23 cellular contexts compared by ENCODE assay signal in the genomic region with DNA sequence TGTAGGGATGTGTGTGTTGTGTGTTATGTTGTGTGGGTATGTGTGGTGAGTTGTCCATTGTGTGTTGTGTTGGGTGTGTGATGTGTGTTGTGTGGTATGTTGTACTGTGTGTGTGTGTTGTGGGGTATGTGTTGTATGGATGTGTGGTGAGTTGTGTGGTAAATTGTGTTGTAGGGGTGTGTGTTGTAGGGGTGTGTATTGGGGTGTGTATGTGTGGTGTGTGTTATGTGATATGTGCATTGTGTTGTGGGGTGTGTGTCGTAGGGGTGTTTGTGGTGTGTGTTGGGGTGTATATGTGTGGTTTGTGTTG.
A peak's percentile ranks its signal among the peaks of the same experiment; 100 is the strongest.
DNase-seq lines count a peak whose midpoint lies in the region; ATAC-seq, FAIRE-seq and TF ChIP-seq lines count a peak whose summit lies in the region.
"Had no signal": no experiment of that assay in that cellular context is flagged by ENCODE, and none has a peak within 500 bp of the region (broad histone marks: within the 10 kb centered on the region; RNA-seq: fewer than 3 reads in every experiment).

No MANE protein-coding gene starts in this region.

- FAIRE-seq in GM19239 (lab: Jason Lieb, UNC), result no peak
- FAIRE-seq: frontal cortex, RCC 7860 had no signal

- H3K4me3 ChIP-seq in NT2/D1 (ENCODE audit: insufficient read length, low read depth), result peak overlapping the region; percentile 72
- H3K4me3 ChIP-seq: dorsolateral prefrontal cortex, HAP-1, heart right ventricle, mucosa of descending colon, ovary had no signal

- H3K4me1 Mint-ChIP-seq in T-helper 1 cell treated with Interleukin-12 subunit alpha and Interleukin-12 subunit beta and Interleukin-4 antibody, amounts not matched to agents 30 μg/mL and 1 μg/mL, for 36 hours (ENCODE audit: low read depth), result no peaks in the 10 kb centered on the region
- H3K4me1 Mint-ChIP-seq in endothelial cell (ENCODE audit: unreplicated experiment) (peaks cover 22% of the 10 kb centered on the region), progenitor cell of endocrine pancreas (ENCODE audit: low read depth) (no peaks in the 10 kb centered on the region)
- H3K4me1 Mint-ChIP-seq: activated naive CD4-positive, alpha-beta T cell treated with anti-CD3 and anti-CD28 coated beads, Interleukin-2, amount 10 ng/mL, durations not matched to agents 7 days and 5 days; CD14-positive monocyte had no signal

- no peak for TF ChIP-seq CTCF in endothelial cell (IDR thresholded peaks at IDR 0.05; ENCODE audit: unreplicated experiment)
- TF ChIP-seq CTCF in progenitor cell of endocrine pancreas (IDR thresholded peaks at IDR 0.05; ENCODE audit: unreplicated experiment), result no peak

- no peaks in the 10 kb centered on the region for H3K9me3 Mint-ChIP-seq in T-helper 1 cell treated with Interleukin-12 subunit alpha and Interleukin-12 subunit beta and Interleukin-4 antibody, amounts not matched to agents 30 μg/mL and 1 μg/mL, for 36 hours
- H3K9me3 Mint-ChIP-seq in endothelial cell (ENCODE audit: unreplicated experiment) (no peaks in the 10 kb centered on the region), progenitor cell of endocrine pancreas (ENCODE audit: low read depth) (no peaks in the 10 kb centered on the region)
- H3K9me3 Mint-ChIP-seq: activated CD8-positive, alpha-beta T cell treated with anti-CD3 and anti-CD28 coated beads for 36 hours; activated T-helper 17 cell treated with anti-CD3 and anti-CD28 coated beads, Interleukin-2, amount 50 U/mL, for 72 hours; natural killer cell; stimulated activated effector memory CD8-positive, alpha-beta T cell treated with anti-CD3 and anti-CD28 coated beads, Interleukin-12 subunit alpha, Interleukin-12 subunit beta, amount 100 ng/mL, for 72 hours; type B pancreatic cell had no signal

- no peaks in the 10 kb centered on the region for H3K27me3 ChIP-seq in NT2/D1 (ENCODE audit: insufficient read depth, insufficient read length)
- H3K27me3 ChIP-seq: heart right ventricle, ovary had no signal

- H3K9me3 ChIP-seq in NT2/D1 (ENCODE audit: insufficient read depth, low read length), result no peaks in the 10 kb centered on the region
- H3K9me3 ChIP-seq: HAP-1, heart right ventricle, mucosa of descending colon, ovary had no signal

- DNase-seq in T-helper 1 cell (no peak), NT2/D1 (ENCODE audit: low read depth, low spot score) (no peak), endothelial cell (ENCODE audit: low spot score) (no peak), progenitor cell of endocrine pancreas (ENCODE audit: low spot score, unreplicated experiment) (no peak), GM19239 (ENCODE audit: insufficient read length, low spot score) (no peak), NCI-H510A treated with DMSO at 0.1 percent for 48 hours (lab: John Stamatoyannopoulos, UW) (no peak)
- DNase-seq: NCI-H1436 treated with DMSO at 0.1 percent for 48 hours had no signal

- no peak overlapping the region for H3K4me3 Mint-ChIP-seq in T-helper 1 cell treated with Interleukin-12 subunit alpha and Interleukin-12 subunit beta and Interleukin-4 antibody, amounts not matched to agents 30 μg/mL and 1 μg/mL, for 36 hours
- peak overlapping the region; percentile 0 for H3K4me3 Mint-ChIP-seq in endothelial cell (ENCODE audit: unreplicated experiment)
- no peak overlapping the region for H3K4me3 Mint-ChIP-seq in progenitor cell of endocrine pancreas (ENCODE audit: low read depth)
- H3K4me3 Mint-ChIP-seq: activated CD8-positive, alpha-beta T cell treated with anti-CD3 and anti-CD28 coated beads for 36 hours; activated naive CD4-positive, alpha-beta T cell treated with anti-CD3 and anti-CD28 coated beads, Interleukin-2, amount 10 ng/mL, durations not matched to agents 7 days and 5 days; activated T-helper 17 cell treated with anti-CD3 and anti-CD28 coated beads, Interleukin-2, amount 50 U/mL, for 72 hours; natural killer cell; stimulated activated effector memory CD8-positive, alpha-beta T cell treated with anti-CD3 and anti-CD28 coated beads, Interleukin-12 subunit alpha, Interleukin-12 subunit beta, amount 100 ng/mL, for 72 hours; type B pancreatic cell had no signal

- H3K4me1 ChIP-seq in NT2/D1 (ENCODE audit: insufficient read depth, insufficient read length), result peaks cover 10% of the 10 kb centered on the region

- ATAC-seq in GM18505 (IDR thresholded peaks at IDR 0.05; ENCODE audit: unreplicated experiment), result no peak

- H3K27ac Mint-ChIP-seq in T-helper 1 cell treated with Interleukin-12 subunit alpha and Interleukin-12 subunit beta and Interleukin-4 antibody, amounts not matched to agents 30 μg/mL and 1 μg/mL, for 36 hours, result peak overlapping the region; percentile 4
- H3K27ac Mint-ChIP-seq in endothelial cell (ENCODE audit: unreplicated experiment) (no peak overlapping the region), progenitor cell of endocrine pancreas (peak overlapping the region; percentile 37)
- H3K27ac Mint-ChIP-seq: activated CD8-positive, alpha-beta T cell treated with anti-CD3 and anti-CD28 coated beads for 36 hours; activated naive CD4-positive, alpha-beta T cell treated with anti-CD3 and anti-CD28 coated beads, Interleukin-2, amount 10 ng/mL, durations not matched to agents 7 days and 5 days; activated T-helper 17 cell treated with anti-CD3 and anti-CD28 coated beads, Interleukin-2, amount 50 U/mL, for 72 hours; natural killer cell; stimulated activated effector memory CD8-positive, alpha-beta T cell treated with anti-CD3 and anti-CD28 coated beads, Interleukin-12 subunit alpha, Interleukin-12 subunit beta, amount 100 ng/mL, for 72 hours; type B pancreatic cell had no signal

- H3K27me3 Mint-ChIP-seq in T-helper 1 cell treated with Interleukin-12 subunit alpha and Interleukin-12 subunit beta and Interleukin-4 antibody, amounts not matched to agents 30 μg/mL and 1 μg/mL, for 36 hours (ENCODE audit: low read depth), result no peaks in the 10 kb centered on the region
- H3K27me3 Mint-ChIP-seq in endothelial cell (ENCODE audit: unreplicated experiment) (peaks cover 6% of the 10 kb centered on the region), progenitor cell of endocrine pancreas (peaks cover 7% of the 10 kb centered on the region)
- H3K27me3 Mint-ChIP-seq: type B pancreatic cell had no signal

- TF ChIP-seq POLR2A in GM18505 (IDR thresholded peaks at IDR 0.05; ENCODE audit: borderline replicate concordance, extremely low read depth, insufficient read depth, insufficient read length), result no peak

- peaks cover 25% of the 10 kb centered on the region for H3K36me3 ChIP-seq in NT2/D1 (ENCODE audit: insufficient read depth, insufficient read length, low read length)
- H3K36me3 ChIP-seq: HAP-1, heart right ventricle, ovary had no signal

- peak overlapping the region; percentile 89 for H3K9ac ChIP-seq in NT2/D1 (ENCODE audit: insufficient read length, low read depth)

- no peaks in the 10 kb centered on the region for H3K36me3 Mint-ChIP-seq in T-helper 1 cell treated with Interleukin-12 subunit alpha and Interleukin-12 subunit beta and Interleukin-4 antibody, amounts not matched to agents 30 μg/mL and 1 μg/mL, for 36 hours (ENCODE audit: low read depth)
- H3K36me3 Mint-ChIP-seq in endothelial cell (ENCODE audit: low read depth, unreplicated experiment), result no peaks in the 10 kb centered on the region
- no peaks in the 10 kb centered on the region for H3K36me3 Mint-ChIP-seq in progenitor cell of endocrine pancreas (ENCODE audit: insufficient read depth)
- H3K36me3 Mint-ChIP-seq: activated naive CD4-positive, alpha-beta T cell treated with anti-CD3 and anti-CD28 coated beads, Interleukin-2, amount 10 ng/mL, durations not matched to agents 7 days and 5 days; CD14-positive monocyte; natural killer cell; stimulated activated effector memory CD8-positive, alpha-beta T cell treated with anti-CD3 and anti-CD28 coated beads, Interleukin-12 subunit alpha, Interleukin-12 subunit beta, amount 100 ng/mL, for 72 hours; type B pancreatic cell had no signal
